In the genomic region with DNA sequence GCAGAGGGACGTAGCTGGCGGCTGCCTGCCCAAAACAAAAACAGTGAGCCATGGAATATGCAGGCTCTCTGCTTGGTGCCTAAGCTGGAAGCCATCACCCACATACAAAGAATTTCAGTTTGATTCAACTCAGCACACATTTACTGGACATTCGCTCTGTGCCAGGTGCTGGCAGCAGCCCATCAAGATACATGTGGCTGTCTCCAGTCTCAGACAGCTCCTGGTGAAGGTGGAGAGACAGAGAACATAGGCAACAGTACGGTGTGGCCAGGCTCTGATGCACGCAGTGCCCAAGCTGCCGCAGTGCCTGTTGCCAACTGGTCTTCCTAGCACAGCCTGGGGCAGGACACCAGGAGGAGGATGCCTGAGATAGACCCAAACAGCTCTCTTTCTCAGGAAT, we compare ENCODE assay signal across 31 cellular contexts.
"Had no signal": no experiment of that assay in that cellular context is flagged by ENCODE, and none has a peak within 500 bp of the region (broad histone marks: within the 10 kb centered on the region; RNA-seq: fewer than 3 reads in every experiment).

No MANE protein-coding gene starts in this region.

- H3K36me3 ChIP-seq: gastroesophageal sphincter, pancreas, prostate gland, transverse colon, uterus had no signal

- H3K36me3 Mint-ChIP-seq: activated naive CD4-positive, alpha-beta T cell treated with anti-CD3 and anti-CD28 coated beads, Interleukin-2, amount 50 U/mL, for 24 hours; mesothelial cell of epicardium; naive B cell had no signal

- H3K9me3 Mint-ChIP-seq: activated naive CD4-positive, alpha-beta T cell treated with anti-CD3 and anti-CD28 coated beads, Interleukin-2, amount 50 U/mL, for 24 hours; activated T-cell treated with anti-CD3 and anti-CD28 coated beads, Interleukin-2, amount 50 U/mL, for 24 hours; mesothelial cell of epicardium; nephron progenitor cell; T-helper 2 cell treated with Interferon-gamma antibody and Interleukin-4, amounts not matched to agents 5 μg/mL and 100 μg/mL, for 36 hours had no signal

- ATAC-seq: gastroesophageal sphincter; left cardiac atrium; left ventricle myocardium superior; pancreas; sciatic nerve; stimulated activated naive CD8-positive, alpha-beta T cell treated with anti-CD3 and anti-CD28 coated beads, Interleukin-15, Interleukin-2, amounts not matched to agents 100 U/mL and 50 U/mL, for 24 hours had no signal

- H3K4me1 Mint-ChIP-seq: activated naive CD4-positive, alpha-beta T cell treated with anti-CD3 and anti-CD28 coated beads, Interleukin-2, amount 50 U/mL, for 24 hours; mesothelial cell of epicardium; naive B cell had no signal

- H3K4me3 Mint-ChIP-seq: activated naive CD4-positive, alpha-beta T cell treated with anti-CD3 and anti-CD28 coated beads, Interleukin-2, amount 50 U/mL, for 24 hours; activated T-cell treated with anti-CD3 and anti-CD28 coated beads, Interleukin-2, amount 50 U/mL, for 24 hours; mesothelial cell of epicardium; naive B cell; nephron progenitor cell; T-helper 2 cell treated with Interferon-gamma antibody and Interleukin-4, amounts not matched to agents 5 μg/mL and 100 μg/mL, for 36 hours had no signal

- H3K27me3 ChIP-seq: pancreas, testis, transverse colon, uterus had no signal

- H3K4me1 ChIP-seq: gastroesophageal sphincter, pancreas, prostate gland, testis, transverse colon, uterus had no signal

- H3K27ac Mint-ChIP-seq: activated naive CD4-positive, alpha-beta T cell treated with anti-CD3 and anti-CD28 coated beads, Interleukin-2, amount 50 U/mL, for 24 hours; activated T-cell treated with anti-CD3 and anti-CD28 coated beads, Interleukin-2, amount 50 U/mL, for 24 hours; mesothelial cell of epicardium; naive B cell; nephron progenitor cell; T-helper 2 cell treated with Interferon-gamma antibody and Interleukin-4, amounts not matched to agents 5 μg/mL and 100 μg/mL, for 36 hours had no signal

- H3K27ac ChIP-seq: epithelial cell of prostate, gastroesophageal sphincter, hepatocyte, pancreas, prostate gland, skin epidermis, testis, transverse colon, uterus had no signal

- DNase-seq: activated CD4-positive, alpha-beta T cell treated with anti-CD3 and anti-CD28 coated beads for 4 hours; activated CD4-positive, alpha-beta T cell treated with anti-CD3 and anti-CD28 coated beads, Interleukin-2, amount 50 U/mL, for 4 hours; activated CD4-positive, CD25-positive, alpha-beta regulatory T cell; activated CD8-positive, alpha-beta memory T cell treated with anti-CD3 and anti-CD28 coated beads for 24 hours; activated CD8-positive, alpha-beta memory T cell treated with anti-CD3 and anti-CD28 coated beads, Interleukin-2, amount 50 U/mL, for 4 hours; activated gamma-delta T cell treated with Interleukin-2 at 50 U/mL for 16 hours; activated T-cell treated with anti-CD3 and anti-CD28 coated beads, Interleukin-2, amount 50 U/mL, for 24 hours; left cardiac atrium; left ventricle myocardium superior; mammary epithelial cell; naive B cell; nephron progenitor cell; nucleus accumbens; pancreas; retina; stimulated activated CD4-positive, alpha-beta T cell treated with anti-CD3 and anti-CD28 coated beads, Interleukin-12 subunit alpha, Interleukin-12 subunit beta, amount 100 ng/mL, for 4 hours; stimulated activated CD4-positive, alpha-beta T cell treated with anti-CD3 and anti-CD28 coated beads, Interleukin-4, amount 100 ng/mL, for 1 hour; stimulated activated naive CD8-positive, alpha-beta T cell treated with anti-CD3 and anti-CD28 coated beads, Interleukin-15, Interleukin-2, amounts not matched to agents 100 U/mL and 50 U/mL, for 24 hours; T-helper 1 cell; testis; transverse colon; uterus had no signal

- H3K4me3 ChIP-seq: gastroesophageal sphincter, hepatocyte, pancreas, prostate gland, skin epidermis, testis, transverse colon, uterus had no signal

- H3K9me3 ChIP-seq: gastroesophageal sphincter, pancreas, prostate gland, testis, transverse colon, uterus had no signal
